Comparison of ENCODE assay signal across 9 cellular contexts in the genomic region with DNA sequence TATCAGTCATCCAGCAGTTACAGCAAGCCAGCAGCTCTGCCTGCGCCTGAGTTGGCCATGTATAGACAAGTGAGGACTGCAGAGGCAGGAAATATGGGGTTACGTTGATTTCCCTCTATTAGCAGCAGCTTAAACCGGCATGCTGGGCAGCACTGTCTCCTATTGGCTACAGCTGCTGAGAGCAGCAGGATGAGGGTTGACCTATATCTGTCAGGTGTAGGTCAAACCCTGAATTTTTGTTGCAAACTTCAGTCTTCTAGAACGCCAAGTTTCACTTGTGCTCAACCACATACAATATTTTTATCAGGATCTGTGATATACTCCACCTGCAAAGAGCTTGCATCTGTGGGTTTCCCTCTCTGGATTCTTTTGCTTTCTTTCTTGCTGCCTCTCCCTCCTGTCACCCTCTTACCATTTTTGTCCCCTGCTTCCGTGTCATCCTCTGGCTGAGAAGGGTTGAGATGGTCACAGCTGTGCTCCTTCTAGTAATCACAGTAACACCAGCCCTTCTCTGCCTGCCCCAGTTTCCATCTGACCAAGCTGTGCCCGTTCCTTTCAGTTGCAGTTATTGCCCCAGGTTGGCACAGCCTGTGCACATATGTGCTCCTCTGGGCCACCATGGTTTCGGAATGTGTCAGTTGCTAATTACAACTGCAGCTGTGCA. TPM values are rescaled to one million over a fixed set of nuclear protein-coding genes. Genes with fewer than 3 reads are reported as not detected.
DNase-seq lines count a peak whose midpoint lies in the region; ATAC-seq and TF ChIP-seq lines count a peak whose summit lies in the region.
"Had no signal": no experiment of that assay in that cellular context is flagged by ENCODE, and none has a peak within 500 bp of the region (broad histone marks: within the 10 kb centered on the region; RNA-seq: fewer than 3 reads in every experiment).

No MANE protein-coding gene starts in this region.

- ATAC-seq in HG03060 (IDR thresholded peaks at IDR 0.05; ENCODE audit: low read depth, unreplicated experiment) (peak; percentile 83), WTC11 (peak; percentile 90), esophagus mucosa (peak; percentile 64)

- H3K36me3 ChIP-seq in stomach (no peaks in the 10 kb centered on the region), brain microvascular endothelial cell (replicated peaks) (no peaks in the 10 kb centered on the region)
- H3K36me3 ChIP-seq: SJSA1 had no signal

- H3K27me3 ChIP-seq in stomach (no peaks in the 10 kb centered on the region), brain microvascular endothelial cell (replicated peaks) (no peaks in the 10 kb centered on the region)
- H3K27me3 ChIP-seq: SJSA1 had no signal

- H3K27me3 Mint-ChIP-seq in WTC11 (ENCODE audit: low read depth), result no peaks in the 10 kb centered on the region

- no peak for DNase-seq in WTC11 (ENCODE audit: low spot score)
- DNase-seq in stomach, result peak; percentile 32
- DNase-seq in SIG-M5 treated with dmso at 0.1 percent for 504 hours (lab: John Stamatoyannopoulos, UW; ENCODE audit: unreplicated experiment), result no peak
- no peak for DNase-seq in AG08396 (ENCODE audit: low spot score)
- DNase-seq in brain microvascular endothelial cell, result no peak

- in situ Hi-C loops in brain microvascular endothelial cell (cut with HindIII; ENCODE audit: low pct_ligation_motif_present, low sequenced_read_pairs), result no loop called here

- no peak overlapping the region for H3K4me3 Mint-ChIP-seq in WTC11

- 63 to 76% (median 71%) methylated on average over 7 of the region's 7 CpGs for WGBS in stomach, 5 donors

- CTCF ChIA-PET in WTC11 (lab: Charles Lee), result no interaction called here

- no peaks in the 10 kb centered on the region for H3K36me3 Mint-ChIP-seq in WTC11

- no peaks in the 10 kb centered on the region for H3K9me3 Mint-ChIP-seq in WTC11

- H3K4me3 ChIP-seq in stomach (no peak overlapping the region), brain microvascular endothelial cell (ENCODE audit: low read depth, low read length) (no peak overlapping the region)
- H3K4me3 ChIP-seq: SJSA1 had no signal

- intact Hi-C loops in stomach (cut with DNase I; ENCODE audit: low total_unique reads), result no loop called here

- TF ChIP-seq CTCF in WTC11 (IDR thresholded peaks at IDR 0.05) (no peak), stomach (IDR thresholded peaks at IDR 0.05) (no peak), brain microvascular endothelial cell (IDR thresholded peaks at IDR 0.05; ENCODE audit: low read depth, low read length, missing control alignments) (no peak)

- H3K27ac ChIP-seq in stomach (peak overlapping the region in 2 of 5 donors; percentile 33 to 36), brain microvascular endothelial cell (no peak overlapping the region)
- H3K27ac ChIP-seq: SJSA1 had no signal

- no peak for TF ChIP-seq EP300 in stomach (IDR thresholded peaks at IDR 0.05)

- no peaks in the 10 kb centered on the region for H3K4me1 ChIP-seq in stomach
- H3K4me1 ChIP-seq: SJSA1 had no signal

- TF ChIP-seq POLR2A in GM19193 (IDR thresholded peaks at IDR 0.05; ENCODE audit: extremely low read depth, insufficient read depth, insufficient read length), result peak; percentile 53
- TF ChIP-seq POLR2A in stomach (IDR thresholded peaks at IDR 0.05), result no peak

- H3K27ac Mint-ChIP-seq in WTC11, result no peak overlapping the region

- no peaks in the 10 kb centered on the region for H3K9me3 ChIP-seq in stomach
- H3K9me3 ChIP-seq: SJSA1 had no signal

- peaks cover 7% of the 10 kb centered on the region; the same call in 1 of the 2 replicates for H3K4me1 Mint-ChIP-seq in WTC11

- POLR2A ChIA-PET in WTC11 (lab: Charles Lee), result no interaction called here

TF ChIP-seq in WTC11, 78 proteins besides CTCF, POLR2A, EP300 and RAD21:
- TF ChIP-seq, protein P1, sequence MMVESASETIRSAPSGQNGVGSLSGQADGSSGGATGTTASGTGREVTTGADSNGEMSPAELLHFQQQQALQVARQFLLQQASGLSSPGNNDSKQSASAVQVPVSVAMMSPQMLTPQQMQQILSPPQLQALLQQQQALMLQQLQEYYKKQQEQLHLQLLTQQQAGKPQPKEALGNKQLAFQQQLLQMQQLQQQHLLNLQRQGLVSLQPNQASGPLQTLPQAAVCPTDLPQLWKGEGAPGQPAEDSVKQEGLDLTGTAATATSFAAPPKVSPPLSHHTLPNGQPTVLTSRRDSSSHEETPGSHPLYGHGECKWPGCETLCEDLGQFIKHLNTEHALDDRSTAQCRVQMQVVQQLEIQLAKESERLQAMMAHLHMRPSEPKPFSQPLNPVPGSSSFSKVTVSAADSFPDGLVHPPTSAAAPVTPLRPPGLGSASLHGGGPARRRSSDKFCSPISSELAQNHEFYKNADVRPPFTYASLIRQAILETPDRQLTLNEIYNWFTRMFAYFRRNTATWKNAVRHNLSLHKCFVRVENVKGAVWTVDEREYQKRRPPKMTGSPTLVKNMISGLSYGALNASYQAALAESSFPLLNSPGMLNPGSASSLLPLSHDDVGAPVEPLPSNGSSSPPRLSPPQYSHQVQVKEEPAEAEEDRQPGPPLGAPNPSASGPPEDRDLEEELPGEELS (CRISPR knock-in tag; IDR thresholded peaks at IDR 0.05), result no peak
- no peak for TF ChIP-seq HMGXB4 (CRISPR knock-in tag; IDR thresholded peaks at IDR 0.05)
- no peak for TF ChIP-seq NR1H2 (CRISPR knock-in tag; IDR thresholded peaks at IDR 0.05)
- TF ChIP-seq ETV6 (CRISPR knock-in tag; IDR thresholded peaks at IDR 0.05), result 0 out of 2 replicates have a peak, but pooled peaks have one; percentile 25
- TF ChIP-seq, protein P2, sequence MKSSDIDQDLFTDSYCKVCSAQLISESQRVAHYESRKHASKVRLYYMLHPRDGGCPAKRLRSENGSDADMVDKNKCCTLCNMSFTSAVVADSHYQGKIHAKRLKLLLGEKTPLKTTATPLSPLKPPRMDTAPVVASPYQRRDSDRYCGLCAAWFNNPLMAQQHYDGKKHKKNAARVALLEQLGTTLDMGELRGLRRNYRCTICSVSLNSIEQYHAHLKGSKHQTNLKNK (CRISPR knock-in tag; IDR thresholded peaks at IDR 0.05), result no peak
- TF ChIP-seq NR2C2 (CRISPR knock-in tag; IDR thresholded peaks at IDR 0.05), result no peak

RNA-seq across cellular contexts. Expression of gene GLCCI1, which starts 23.8 kb away (rescaled TPM):
- total RNA-seq in WTC11 (2021), result 23.8 to 27.0 TPM (median 24.2 TPM) in 3 replicates
- 2.7 TPM for total RNA-seq in esophagus mucosa
- total RNA-seq in stomach, result 10 to 100 TPM in 4 of 5 donors, 1 to 10 TPM in 1; 4.6 to 60.9 (median 26.6) TPM
- polyA plus RNA-seq in stomach, result 1 to 10 TPM; 2.6 to 3.2 (median 3.0) TPM
